1 cellular context compared by ENCODE assay signal in the genomic region with DNA sequence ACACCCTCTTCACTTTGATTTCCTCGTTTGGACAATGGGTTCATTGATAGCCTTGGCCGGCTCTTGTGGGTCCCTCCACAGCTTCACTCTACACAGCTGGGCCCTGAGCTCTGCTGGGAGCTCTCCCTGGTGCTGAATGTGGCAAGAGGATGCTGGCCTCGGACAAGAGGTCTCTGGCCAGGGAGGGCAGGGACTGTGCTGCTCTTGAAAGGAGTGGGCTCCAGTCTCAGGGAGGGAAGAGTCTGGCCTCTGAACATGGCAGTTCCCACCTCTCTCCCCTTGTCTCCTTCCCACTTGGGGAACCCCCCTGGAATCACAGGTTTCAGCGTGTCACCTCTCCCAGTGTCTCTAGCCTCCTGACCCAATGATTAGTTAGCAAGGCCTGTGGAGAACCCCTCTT.
TF ChIP-seq lines count a peak whose summit lies in the region.

No MANE protein-coding gene starts in this region.

TF ChIP-seq in HepG2, 621 proteins besides CTCF, POLR2A, EP300 and RAD21 (continued from another document and continues in another):
- TF ChIP-seq, protein P1, sequence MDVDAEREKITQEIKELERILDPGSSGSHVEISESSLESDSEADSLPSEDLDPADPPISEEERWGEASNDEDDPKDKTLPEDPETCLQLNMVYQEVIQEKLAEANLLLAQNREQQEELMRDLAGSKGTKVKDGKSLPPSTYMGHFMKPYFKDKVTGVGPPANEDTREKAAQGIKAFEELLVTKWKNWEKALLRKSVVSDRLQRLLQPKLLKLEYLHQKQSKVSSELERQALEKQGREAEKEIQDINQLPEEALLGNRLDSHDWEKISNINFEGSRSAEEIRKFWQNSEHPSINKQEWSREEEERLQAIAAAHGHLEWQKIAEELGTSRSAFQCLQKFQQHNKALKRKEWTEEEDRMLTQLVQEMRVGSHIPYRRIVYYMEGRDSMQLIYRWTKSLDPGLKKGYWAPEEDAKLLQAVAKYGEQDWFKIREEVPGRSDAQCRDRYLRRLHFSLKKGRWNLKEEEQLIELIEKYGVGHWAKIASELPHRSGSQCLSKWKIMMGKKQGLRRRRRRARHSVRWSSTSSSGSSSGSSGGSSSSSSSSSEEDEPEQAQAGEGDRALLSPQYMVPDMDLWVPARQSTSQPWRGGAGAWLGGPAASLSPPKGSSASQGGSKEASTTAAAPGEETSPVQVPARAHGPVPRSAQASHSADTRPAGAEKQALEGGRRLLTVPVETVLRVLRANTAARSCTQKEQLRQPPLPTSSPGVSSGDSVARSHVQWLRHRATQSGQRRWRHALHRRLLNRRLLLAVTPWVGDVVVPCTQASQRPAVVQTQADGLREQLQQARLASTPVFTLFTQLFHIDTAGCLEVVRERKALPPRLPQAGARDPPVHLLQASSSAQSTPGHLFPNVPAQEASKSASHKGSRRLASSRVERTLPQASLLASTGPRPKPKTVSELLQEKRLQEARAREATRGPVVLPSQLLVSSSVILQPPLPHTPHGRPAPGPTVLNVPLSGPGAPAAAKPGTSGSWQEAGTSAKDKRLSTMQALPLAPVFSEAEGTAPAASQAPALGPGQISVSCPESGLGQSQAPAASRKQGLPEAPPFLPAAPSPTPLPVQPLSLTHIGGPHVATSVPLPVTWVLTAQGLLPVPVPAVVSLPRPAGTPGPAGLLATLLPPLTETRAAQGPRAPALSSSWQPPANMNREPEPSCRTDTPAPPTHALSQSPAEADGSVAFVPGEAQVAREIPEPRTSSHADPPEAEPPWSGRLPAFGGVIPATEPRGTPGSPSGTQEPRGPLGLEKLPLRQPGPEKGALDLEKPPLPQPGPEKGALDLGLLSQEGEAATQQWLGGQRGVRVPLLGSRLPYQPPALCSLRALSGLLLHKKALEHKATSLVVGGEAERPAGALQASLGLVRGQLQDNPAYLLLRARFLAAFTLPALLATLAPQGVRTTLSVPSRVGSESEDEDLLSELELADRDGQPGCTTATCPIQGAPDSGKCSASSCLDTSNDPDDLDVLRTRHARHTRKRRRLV (CRISPR knock-in tag; IDR thresholded peaks at IDR 0.05): no peak; the same call in 1 of the 2 replicates
- TF ChIP-seq, protein P2, sequence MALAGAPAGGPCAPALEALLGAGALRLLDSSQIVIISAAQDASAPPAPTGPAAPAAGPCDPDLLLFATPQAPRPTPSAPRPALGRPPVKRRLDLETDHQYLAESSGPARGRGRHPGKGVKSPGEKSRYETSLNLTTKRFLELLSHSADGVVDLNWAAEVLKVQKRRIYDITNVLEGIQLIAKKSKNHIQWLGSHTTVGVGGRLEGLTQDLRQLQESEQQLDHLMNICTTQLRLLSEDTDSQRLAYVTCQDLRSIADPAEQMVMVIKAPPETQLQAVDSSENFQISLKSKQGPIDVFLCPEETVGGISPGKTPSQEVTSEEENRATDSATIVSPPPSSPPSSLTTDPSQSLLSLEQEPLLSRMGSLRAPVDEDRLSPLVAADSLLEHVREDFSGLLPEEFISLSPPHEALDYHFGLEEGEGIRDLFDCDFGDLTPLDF (CRISPR knock-in tag; IDR thresholded peaks at IDR 0.05): no peak
- TF ChIP-seq HOXA9 (CRISPR knock-in tag; IDR thresholded peaks at IDR 0.05; ENCODE audit: borderline replicate concordance) (peak; percentile 81; the same call in 1 of the 2 replicates), GATA4 (IDR thresholded peaks at IDR 0.05; ENCODE audit: borderline replicate concordance, low read depth) (no peak), MIER3 (CRISPR knock-in tag; IDR thresholded peaks at IDR 0.05; ENCODE audit: borderline replicate concordance) (peak; percentile 83; the same call in 1 of the 2 replicates), KDM5A (IDR thresholded peaks at IDR 0.05; ENCODE audit: borderline replicate concordance, low read length) (no peak), EEA1 (CRISPR knock-in tag; IDR thresholded peaks at IDR 0.05; ENCODE audit: borderline replicate concordance) (0 out of 2 replicates have a peak, but pooled peaks have one; percentile 68), ZNF557 (CRISPR knock-in tag; IDR thresholded peaks at IDR 0.05) (no peak; the same call in 1 of the 2 replicates), MAFK (conservative IDR thresholded peaks at IDR 0.05 in 1 of 2, IDR thresholded peaks at IDR 0.05 in 1 of 2; ENCODE audit: low read length in 2 of 2) (no peak), AGO1 (IDR thresholded peaks at IDR 0.05; ENCODE audit: low read depth, low read length, poor library complexity, severe bottlenecking) (no peak), HHEX (CRISPR knock-in tag; IDR thresholded peaks at IDR 0.05) (no peak), MATR3 (CRISPR knock-in tag; IDR thresholded peaks at IDR 0.05) (no peak), KDM5B (CRISPR knock-in tag; IDR thresholded peaks at IDR 0.05; ENCODE audit: borderline replicate concordance) (peak; percentile 36; the same call in 1 of the 2 replicates), SP4 (CRISPR knock-in tag; IDR thresholded peaks at IDR 0.05) (peak; percentile 36; the same call in 1 of the 2 replicates), CREB1 (IDR thresholded peaks at IDR 0.05) (no peak), CREB1 (CRISPR knock-in tag; IDR thresholded peaks at IDR 0.05) (no peak), ZNF260 (CRISPR knock-in tag; IDR thresholded peaks at IDR 0.05; ENCODE audit: borderline replicate concordance, low read depth) (no peak), ZSCAN30 (CRISPR knock-in tag; IDR thresholded peaks at IDR 0.05) (peak; percentile 80; the same call in 1 of the 2 replicates), THAP11 (CRISPR knock-in tag; IDR thresholded peaks at IDR 0.05) (peak; percentile 75), GATAD1 (CRISPR knock-in tag; IDR thresholded peaks at IDR 0.05) (peak; percentile 64; the same call in 1 of the 2 replicates), KDM1A (CRISPR knock-in tag; IDR thresholded peaks at IDR 0.05) (peak; percentile 67; the same call in 1 of the 2 replicates), ZNF549 (CRISPR knock-in tag; IDR thresholded peaks at IDR 0.05) (no peak), KMT2A (CRISPR knock-in tag; IDR thresholded peaks at IDR 0.05) (peak; percentile 52; the same call in 1 of the 2 replicates), NRL (CRISPR knock-in tag; IDR thresholded peaks at IDR 0.05; ENCODE audit: borderline replicate concordance) (no peak), ZNF780A (CRISPR knock-in tag; IDR thresholded peaks at IDR 0.05) (0 out of 2 replicates have a peak, but pooled peaks have one; percentile 47), ZNF564 (CRISPR knock-in tag; IDR thresholded peaks at IDR 0.05) (0 out of 2 replicates have a peak, but pooled peaks have one; percentile 51), HOXA7 (CRISPR knock-in tag; IDR thresholded peaks at IDR 0.05) (peak; percentile 71; the same call in 1 of the 2 replicates), ZSCAN9 (CRISPR knock-in tag; IDR thresholded peaks at IDR 0.05; ENCODE audit: borderline replicate concordance) (peak; percentile 99), GABPA (IDR thresholded peaks at IDR 0.05; ENCODE audit: low read depth, low read length) (no peak), GABPA (CRISPR knock-in tag; IDR thresholded peaks at IDR 0.05; ENCODE audit: low read depth) (no peak), SRSF9 (IDR thresholded peaks at IDR 0.05; ENCODE audit: borderline replicate concordance, insufficient read depth, low read depth, low read length, poor library complexity, severe bottlenecking) (no peak), FOXC1 (CRISPR knock-in tag; IDR thresholded peaks at IDR 0.05; ENCODE audit: borderline replicate concordance) (peak; percentile 66; the same call in 1 of the 2 replicates), FOXK1 (CRISPR knock-in tag; IDR thresholded peaks at IDR 0.05; ENCODE audit: borderline replicate concordance, low read depth) (peak; percentile 81; the same call in 1 of the 2 replicates), ZNF790 (CRISPR knock-in tag; IDR thresholded peaks at IDR 0.05; ENCODE audit: borderline replicate concordance) (peak; percentile 81; the same call in 1 of the 2 replicates), CEBPB (IDR thresholded peaks at IDR 0.05; ENCODE audit: borderline replicate concordance, low read depth, low read length) (peak; percentile 25; the same call in 1 of the 2 replicates), ZNF20 (CRISPR knock-in tag; IDR thresholded peaks at IDR 0.05) (no peak), NR2F1 (CRISPR knock-in tag; IDR thresholded peaks at IDR 0.05) (0 out of 4 replicates have a peak, but pooled peaks of 1 of the 2 experiments have one; percentile 23), ELF4 (CRISPR knock-in tag; IDR thresholded peaks at IDR 0.05; ENCODE audit: borderline replicate concordance) (no peak), SNAI1 (CRISPR knock-in tag; IDR thresholded peaks at IDR 0.05; ENCODE audit: borderline replicate concordance) (peak; percentile 60; the same call in 1 of the 2 replicates), ZNF720 (CRISPR knock-in tag; IDR thresholded peaks at IDR 0.05) (0 out of 2 replicates have a peak, but pooled peaks have one; percentile 55), ZNF839 (CRISPR knock-in tag; IDR thresholded peaks at IDR 0.05; ENCODE audit: borderline replicate concordance) (no peak), HNF4G (IDR thresholded peaks at IDR 0.05; ENCODE audit: borderline replicate concordance, low read depth, low read length) (no peak), HNF4G (CRISPR knock-in tag; IDR thresholded peaks at IDR 0.05; ENCODE audit: borderline replicate concordance, low read depth) (no peak), KLF15 (CRISPR knock-in tag; IDR thresholded peaks at IDR 0.05; ENCODE audit: borderline replicate concordance) (peak; percentile 66; the same call in 1 of the 2 replicates), FOXJ3 (CRISPR knock-in tag; IDR thresholded peaks at IDR 0.05; ENCODE audit: borderline replicate concordance) (no peak), ZNF33B (CRISPR knock-in tag; IDR thresholded peaks at IDR 0.05) (no peak), TEAD3 (CRISPR knock-in tag; optimal IDR thresholded peaks at IDR 0.05; ENCODE audit: borderline replicate concordance) (peak; percentile 51), ERF (CRISPR knock-in tag; IDR thresholded peaks at IDR 0.05) (peak; percentile 96), RAD51 (IDR thresholded peaks at IDR 0.05; ENCODE audit: borderline replicate concordance) (no peak), PRMT3 (CRISPR knock-in tag; IDR thresholded peaks at IDR 0.05; ENCODE audit: borderline replicate concordance, low read depth) (peak; percentile 48; the same call in 1 of the 2 replicates), U2AF1 (optimal IDR thresholded peaks at IDR 0.05; ENCODE audit: low read depth, low read length) (peak; percentile 59), HNRNPLL (IDR thresholded peaks at IDR 0.05; ENCODE audit: low read depth, low read length, poor library complexity, severe bottlenecking) (no peak)
- TF ChIP-seq, protein P3, sequence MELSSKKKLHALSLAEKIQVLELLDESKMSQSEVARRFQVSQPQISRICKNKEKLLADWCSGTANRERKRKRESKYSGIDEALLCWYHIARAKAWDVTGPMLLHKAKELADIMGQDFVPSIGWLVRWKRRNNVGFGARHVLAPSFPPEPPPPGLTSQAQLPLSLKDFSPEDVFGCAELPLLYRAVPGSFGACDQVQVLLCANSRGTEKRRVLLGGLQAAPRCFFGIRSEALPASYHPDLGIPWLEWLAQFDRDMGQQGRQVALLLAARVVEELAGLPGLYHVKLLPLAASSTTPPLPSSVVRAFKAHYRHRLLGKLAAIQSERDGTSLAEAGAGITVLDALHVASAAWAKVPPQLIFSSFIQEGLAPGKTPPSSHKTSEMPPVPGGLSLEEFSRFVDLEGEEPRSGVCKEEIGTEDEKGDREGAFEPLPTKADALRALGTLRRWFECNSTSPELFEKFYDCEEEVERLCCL (CRISPR knock-in tag; IDR thresholded peaks at IDR 0.05; ENCODE audit: borderline replicate concordance): no peak; the same call in 1 of the 2 replicates
- TF ChIP-seq, protein P4, sequence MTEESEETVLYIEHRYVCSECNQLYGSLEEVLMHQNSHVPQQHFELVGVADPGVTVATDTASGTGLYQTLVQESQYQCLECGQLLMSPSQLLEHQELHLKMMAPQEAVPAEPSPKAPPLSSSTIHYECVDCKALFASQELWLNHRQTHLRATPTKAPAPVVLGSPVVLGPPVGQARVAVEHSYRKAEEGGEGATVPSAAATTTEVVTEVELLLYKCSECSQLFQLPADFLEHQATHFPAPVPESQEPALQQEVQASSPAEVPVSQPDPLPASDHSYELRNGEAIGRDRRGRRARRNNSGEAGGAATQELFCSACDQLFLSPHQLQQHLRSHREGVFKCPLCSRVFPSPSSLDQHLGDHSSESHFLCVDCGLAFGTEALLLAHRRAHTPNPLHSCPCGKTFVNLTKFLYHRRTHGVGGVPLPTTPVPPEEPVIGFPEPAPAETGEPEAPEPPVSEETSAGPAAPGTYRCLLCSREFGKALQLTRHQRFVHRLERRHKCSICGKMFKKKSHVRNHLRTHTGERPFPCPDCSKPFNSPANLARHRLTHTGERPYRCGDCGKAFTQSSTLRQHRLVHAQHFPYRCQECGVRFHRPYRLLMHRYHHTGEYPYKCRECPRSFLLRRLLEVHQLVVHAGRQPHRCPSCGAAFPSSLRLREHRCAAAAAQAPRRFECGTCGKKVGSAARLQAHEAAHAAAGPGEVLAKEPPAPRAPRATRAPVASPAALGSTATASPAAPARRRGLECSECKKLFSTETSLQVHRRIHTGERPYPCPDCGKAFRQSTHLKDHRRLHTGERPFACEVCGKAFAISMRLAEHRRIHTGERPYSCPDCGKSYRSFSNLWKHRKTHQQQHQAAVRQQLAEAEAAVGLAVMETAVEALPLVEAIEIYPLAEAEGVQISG (CRISPR knock-in tag; IDR thresholded peaks at IDR 0.05): peak; percentile 80
- TF ChIP-seq, protein P5, sequence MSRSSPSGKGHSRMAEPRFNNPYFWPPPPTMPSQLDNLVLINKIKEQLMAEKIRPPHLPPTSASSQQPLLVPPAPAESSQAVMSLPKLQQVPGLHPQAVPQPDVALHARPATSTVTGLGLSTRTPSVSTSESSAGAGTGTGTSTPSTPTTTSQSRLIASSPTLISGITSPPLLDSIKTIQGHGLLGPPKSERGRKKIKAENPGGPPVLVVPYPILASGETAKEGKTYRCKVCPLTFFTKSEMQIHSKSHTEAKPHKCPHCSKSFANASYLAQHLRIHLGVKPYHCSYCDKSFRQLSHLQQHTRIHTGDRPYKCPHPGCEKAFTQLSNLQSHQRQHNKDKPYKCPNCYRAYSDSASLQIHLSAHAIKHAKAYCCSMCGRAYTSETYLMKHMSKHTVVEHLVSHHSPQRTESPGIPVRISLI (CRISPR knock-in tag; IDR thresholded peaks at IDR 0.05; ENCODE audit: borderline replicate concordance): no peak
- TF ChIP-seq, protein P6, sequence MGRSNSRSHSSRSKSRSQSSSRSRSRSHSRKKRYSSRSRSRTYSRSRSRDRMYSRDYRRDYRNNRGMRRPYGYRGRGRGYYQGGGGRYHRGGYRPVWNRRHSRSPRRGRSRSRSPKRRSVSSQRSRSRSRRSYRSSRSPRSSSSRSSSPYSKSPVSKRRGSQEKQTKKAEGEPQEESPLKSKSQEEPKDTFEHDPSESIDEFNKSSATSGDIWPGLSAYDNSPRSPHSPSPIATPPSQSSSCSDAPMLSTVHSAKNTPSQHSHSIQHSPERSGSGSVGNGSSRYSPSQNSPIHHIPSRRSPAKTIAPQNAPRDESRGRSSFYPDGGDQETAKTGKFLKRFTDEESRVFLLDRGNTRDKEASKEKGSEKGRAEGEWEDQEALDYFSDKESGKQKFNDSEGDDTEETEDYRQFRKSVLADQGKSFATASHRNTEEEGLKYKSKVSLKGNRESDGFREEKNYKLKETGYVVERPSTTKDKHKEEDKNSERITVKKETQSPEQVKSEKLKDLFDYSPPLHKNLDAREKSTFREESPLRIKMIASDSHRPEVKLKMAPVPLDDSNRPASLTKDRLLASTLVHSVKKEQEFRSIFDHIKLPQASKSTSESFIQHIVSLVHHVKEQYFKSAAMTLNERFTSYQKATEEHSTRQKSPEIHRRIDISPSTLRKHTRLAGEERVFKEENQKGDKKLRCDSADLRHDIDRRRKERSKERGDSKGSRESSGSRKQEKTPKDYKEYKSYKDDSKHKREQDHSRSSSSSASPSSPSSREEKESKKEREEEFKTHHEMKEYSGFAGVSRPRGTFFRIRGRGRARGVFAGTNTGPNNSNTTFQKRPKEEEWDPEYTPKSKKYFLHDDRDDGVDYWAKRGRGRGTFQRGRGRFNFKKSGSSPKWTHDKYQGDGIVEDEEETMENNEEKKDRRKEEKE (IDR thresholded peaks at IDR 0.05): no peak
